ENCODE assay signal across 8 cellular contexts in the genomic region with DNA sequence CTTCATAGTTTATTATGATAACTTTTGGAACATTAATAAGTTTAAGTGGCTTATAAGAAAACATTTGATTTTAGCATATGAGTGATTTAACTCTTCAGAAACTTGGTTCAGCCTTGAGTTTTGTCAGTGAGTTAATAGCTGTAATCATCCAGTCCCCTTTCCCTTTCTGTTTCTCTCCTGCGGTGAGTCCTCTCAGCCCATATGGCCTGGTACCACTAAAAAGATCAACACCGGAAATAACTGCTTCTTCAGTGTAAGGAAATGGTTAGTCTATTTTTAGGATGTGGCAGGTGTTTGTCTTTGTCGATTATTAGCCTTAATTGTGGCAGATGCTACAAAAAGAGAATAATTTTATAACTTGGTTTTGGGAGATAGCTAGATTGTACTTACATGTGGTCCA.
DNase-seq lines count a peak whose midpoint lies in the region; ATAC-seq and TF ChIP-seq lines count a peak whose summit lies in the region.

No MANE protein-coding gene starts in this region.

- peak; percentile 89 for DNase-seq in GM12864 (ENCODE audit: low read depth)
- DNase-seq in activated naive CD4-positive, alpha-beta T cell treated with anti-CD3 and anti-CD28 coated beads for 36 hours: peak; percentile 70
- DNase-seq in ecto neural progenitor cell (ENCODE audit: low spot score): no peak
- no peak for DNase-seq in hepatic stellate cell (ENCODE audit: low spot score)
- no peak for DNase-seq in NCI-H1436 (lab: John Stamatoyannopoulos, UW)
- DNase-seq in HUDEP-2 (lab: John Stamatoyannopoulos, UW; ENCODE audit: unreplicated experiment in 76 of 76): no peak

- intact Hi-C loops in activated naive CD4-positive, alpha-beta T cell treated with anti-CD3 and anti-CD28 coated beads for 36 hours (cut with micrococcal nuclease): loop anchor here (1.0 to 5.0 kb wide), 5 partner anchors 12 to 375 kb away; partner anchors contain the start of gene ZCCHC7

- peak overlapping the region; percentile 92 for H3K27ac Mint-ChIP-seq in activated naive CD4-positive, alpha-beta T cell treated with anti-CD3 and anti-CD28 coated beads for 36 hours

- TF ChIP-seq CTCF in GM12864 (IDR thresholded peaks at IDR 0.05; ENCODE audit: low read depth, low read length, missing control alignments): no peak

- peaks cover 59% of the 10 kb centered on the region for H3K4me1 Mint-ChIP-seq in activated naive CD4-positive, alpha-beta T cell treated with anti-CD3 and anti-CD28 coated beads for 36 hours (ENCODE audit: low read depth)

- no peak overlapping the region for H3K4me3 ChIP-seq in GM12864 (ENCODE audit: low read depth, low read length)

- H3K27me3 Mint-ChIP-seq in activated naive CD4-positive, alpha-beta T cell treated with anti-CD3 and anti-CD28 coated beads for 36 hours (ENCODE audit: low read depth): no peaks in the 10 kb centered on the region

- ATAC-seq in GM21360 (IDR thresholded peaks at IDR 0.05; ENCODE audit: unreplicated experiment): peak; percentile 79
- peak; percentile 63 for ATAC-seq in HG03558 (IDR thresholded peaks at IDR 0.05; ENCODE audit: extremely low read depth, unreplicated experiment)

- H3K9me3 Mint-ChIP-seq in activated naive CD4-positive, alpha-beta T cell treated with anti-CD3 and anti-CD28 coated beads for 36 hours: no peaks in the 10 kb centered on the region

- peak overlapping the region; percentile 25 for H3K4me3 Mint-ChIP-seq in activated naive CD4-positive, alpha-beta T cell treated with anti-CD3 and anti-CD28 coated beads for 36 hours

- CTCF ChIA-PET in activated naive CD4-positive, alpha-beta T cell treated with anti-CD3 and anti-CD28 coated beads for 36 hours (lab: Charles Lee): interaction anchor here (0.6 to 1.3 kb wide), 3 partner anchors 9 to 267 kb away, joined by 3 to 4 read pairs (median 4); no protein-coding TSS in a partner anchor

- H3K36me3 Mint-ChIP-seq in activated naive CD4-positive, alpha-beta T cell treated with anti-CD3 and anti-CD28 coated beads for 36 hours (ENCODE audit: low read depth): peaks cover 26% of the 10 kb centered on the region

Comparison
In these comparisons a context has a peak if more than half of its experiments do, and no peak if none do; other contexts are left out.
1. DNase-seq: peak in GM12864 (single experiment) and activated naive CD4-positive, alpha-beta T cell treated with anti-CD3 and anti-CD28 coated beads for 36 hours (single experiment); none in ecto neural progenitor cell (single experiment), hepatic stellate cell (single experiment), NCI-H1436 (single experiment) and HUDEP-2 (0 of 76).